ENCODE assay signal across 28 cellular contexts in genomic region chr15:81255596-81255995, GRCh38.
"Had no signal": no experiment of that assay in that cellular context is flagged by ENCODE, and none has a peak within 500 bp of the region (broad histone marks: within the 10 kb centered on the region; RNA-seq: fewer than 3 reads in every experiment).

No MANE protein-coding gene starts in this region.

- H3K36me3 ChIP-seq: colonic mucosa, esophagus muscularis mucosa, heart right ventricle, right lobe of liver, tibial artery had no signal

- H3K27ac ChIP-seq: colonic mucosa, esophagus muscularis mucosa, heart right ventricle, parathyroid adenoma, right lobe of liver, testis, tibial artery had no signal

- H3K79me2 ChIP-seq: parathyroid adenoma had no signal

- H3K4me1 ChIP-seq: colonic mucosa, parathyroid adenoma, right lobe of liver, testis, tibial artery had no signal

- H3K27me3 ChIP-seq: colonic mucosa, esophagus muscularis mucosa, right lobe of liver, testis, tibial artery had no signal

- H3K4me3 ChIP-seq: colonic mucosa, esophagus muscularis mucosa, heart right ventricle, mucosa of descending colon, right lobe of liver, testis, tibial artery had no signal

- DNase-seq: colonic mucosa; effector CD8-positive, alpha-beta T cell; endodermal cell; foreskin melanocyte; glutamatergic neuron; heart right ventricle; hippocampal formation; immature natural killer cell; islet precursor cell; kidney glomerular epithelial cell; left colon; mesenchymal stem cell; mucosa of descending colon; naive B cell; right lobe of liver; small intestine; stimulated activated CD4-positive, alpha-beta T cell treated with anti-CD3 and anti-CD28 coated beads, Interleukin-15, amount 100 ng/mL, for 24 hours; stimulated activated CD4-positive, alpha-beta T cell treated with anti-CD3 and anti-CD28 coated beads, Interleukin-2, amount 100 ng/mL, for 48 hours; stimulated activated CD8-positive, alpha-beta memory T cell treated with anti-CD3 and anti-CD28 coated beads, Interleukin-4, amount 100 ng/mL, for 48 hours; stimulated activated naive CD4-positive, alpha-beta T cell; stimulated activated naive CD8-positive, alpha-beta T cell treated with anti-CD3 and anti-CD28 coated beads, Interleukin-15, amount 100 ng/mL, for 72 hours; testis; tibial artery had no signal

- H3K9me3 ChIP-seq: colonic mucosa, esophagus muscularis mucosa, heart right ventricle, mucosa of descending colon, right lobe of liver, testis, tibial artery had no signal

- ATAC-seq: left colon; mucosa of descending colon; natural killer cell treated with Interleukin-12 subunit alpha and Interleukin-12 subunit beta and Interleukin-15 and Interleukin-18, amount 100 ng/mL, for 72 hours; right lobe of liver; stimulated activated naive CD8-positive, alpha-beta T cell treated with anti-CD3 and anti-CD28 coated beads, Interleukin-15, amount 100 ng/mL, for 72 hours had no signal

- H2AFZ ChIP-seq: parathyroid adenoma had no signal

- H3K9ac ChIP-seq: parathyroid adenoma had no signal

- FAIRE-seq: endothelial cell of umbilical vein, small intestine, urothelium cell line had no signal
